In the genomic region with DNA sequence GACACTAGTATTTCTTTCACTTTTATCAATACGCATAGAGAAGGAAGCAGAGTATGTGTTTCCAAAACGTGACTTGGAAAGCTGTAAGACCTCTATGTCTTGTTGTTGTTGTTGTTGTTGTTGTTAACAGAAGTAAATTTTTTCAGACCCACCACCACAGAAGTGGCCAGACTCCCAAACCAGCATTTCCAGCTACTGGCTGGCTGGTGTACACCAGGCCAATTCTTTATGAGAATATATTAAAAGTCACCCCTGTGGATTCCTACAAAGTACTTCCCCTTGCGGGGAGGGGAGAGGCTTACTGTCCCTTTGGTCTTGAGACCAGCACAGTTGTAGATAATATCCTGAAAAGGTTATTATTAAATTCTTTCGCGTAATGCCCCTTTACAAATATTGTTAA, we compare ENCODE assay signal across 8 cellular contexts. TPM values are rescaled to one million over a fixed set of nuclear protein-coding genes. Genes with fewer than 3 reads are reported as not detected.
DNase-seq lines count a peak whose midpoint lies in the region; ATAC-seq, FAIRE-seq and TF ChIP-seq lines count a peak whose summit lies in the region.

No MANE protein-coding gene starts in this region.

- no peak for ATAC-seq in stimulated activated naive CD8-positive, alpha-beta T cell treated with anti-CD3 and anti-CD28 coated beads, Interleukin-15, Interleukin-2, amounts not matched to agents 100 U/mL and 50 U/mL, for 24 hours
- ATAC-seq in activated naive CD8-positive, alpha-beta T cell treated with anti-CD3 and anti-CD28 coated beads, Interleukin-2, amount 10 ng/mL, durations not matched to agents 7 days and 5 days (ENCODE audit: low read depth): no peak
- ATAC-seq in memory B cell (ENCODE audit: low read depth) (no peak), HG02870 (IDR thresholded peaks at IDR 0.05; ENCODE audit: unreplicated experiment) (no peak), GM21529 (IDR thresholded peaks at IDR 0.05; ENCODE audit: unreplicated experiment) (no peak)

- peaks cover 16% of the 10 kb centered on the region for H3K4me1 ChIP-seq in vagina

- peaks cover 4% of the 10 kb centered on the region for H3K36me3 Mint-ChIP-seq in stimulated activated naive CD8-positive, alpha-beta T cell treated with anti-CD3 and anti-CD28 coated beads, Interleukin-15, Interleukin-2, amounts not matched to agents 100 ng/mL and 50 ng/mL, for 24 hours (ENCODE audit: low read depth)
- H3K36me3 Mint-ChIP-seq in activated naive CD8-positive, alpha-beta T cell treated with anti-CD3 and anti-CD28 coated beads, Interleukin-2, amount 10 ng/mL, durations not matched to agents 7 days and 5 days: peaks cover 2% of the 10 kb centered on the region
- no peaks in the 10 kb centered on the region for H3K36me3 Mint-ChIP-seq in memory B cell

- no peak for TF ChIP-seq POLR2A in vagina (IDR thresholded peaks at IDR 0.05)
- no peak for TF ChIP-seq POLR2A in GM12891 (IDR thresholded peaks at IDR 0.05; ENCODE audit: low read depth, low read length)

- POLR2A ChIA-PET in activated naive CD8-positive, alpha-beta T cell treated with anti-CD3 and anti-CD28 coated beads, Interleukin-2, amount 10 ng/mL, durations not matched to agents 7 days and 5 days (lab: Charles Lee): interaction anchor here (0.9 to 1.0 kb wide), 3 partner anchors 277 to 454 kb away, joined by 3 to 6 read pairs (median 4); no protein-coding TSS in a partner anchor

- TF ChIP-seq CTCF in vagina (IDR thresholded peaks at IDR 0.05): no peak

- H3K27me3 ChIP-seq in vagina: no peaks in the 10 kb centered on the region

- no peak for DNase-seq in stimulated activated naive CD8-positive, alpha-beta T cell treated with anti-CD3 and anti-CD28 coated beads, Interleukin-15, Interleukin-2, amounts not matched to agents 100 U/mL and 50 U/mL, for 24 hours
- no peak for DNase-seq in activated naive CD8-positive, alpha-beta T cell treated with anti-CD3 and anti-CD28 coated beads, Interleukin-2, amount 10 ng/mL, durations not matched to agents 7 days and 5 days
- DNase-seq in memory B cell (ENCODE audit: low spot score in 2 of 2) (no peak), vagina (ENCODE audit: extremely low spot score in 2 of 2) (no peak), GM12891 (ENCODE audit: insufficient read length, low spot score) (no peak)

- H3K4me1 Mint-ChIP-seq in stimulated activated naive CD8-positive, alpha-beta T cell treated with anti-CD3 and anti-CD28 coated beads, Interleukin-15, Interleukin-2, amounts not matched to agents 100 ng/mL and 50 ng/mL, for 24 hours (ENCODE audit: low read depth): peaks cover 56% of the 10 kb centered on the region
- H3K4me1 Mint-ChIP-seq in activated naive CD8-positive, alpha-beta T cell treated with anti-CD3 and anti-CD28 coated beads, Interleukin-2, amount 10 ng/mL, durations not matched to agents 7 days and 5 days: peaks cover 25% of the 10 kb centered on the region
- peaks cover 25% of the 10 kb centered on the region for H3K4me1 Mint-ChIP-seq in memory B cell

- peak overlapping the region in 1 of 2 donors; percentile 78 for H3K4me3 ChIP-seq in vagina

- peak overlapping the region; percentile 98 for H3K27ac ChIP-seq in vagina

- H3K27me3 Mint-ChIP-seq in stimulated activated naive CD8-positive, alpha-beta T cell treated with anti-CD3 and anti-CD28 coated beads, Interleukin-15, Interleukin-2, amounts not matched to agents 100 ng/mL and 50 ng/mL, for 24 hours: no peaks in the 10 kb centered on the region
- no peaks in the 10 kb centered on the region for H3K27me3 Mint-ChIP-seq in activated naive CD8-positive, alpha-beta T cell treated with anti-CD3 and anti-CD28 coated beads, Interleukin-2, amount 10 ng/mL, durations not matched to agents 7 days and 5 days
- H3K27me3 Mint-ChIP-seq in memory B cell: no peaks in the 10 kb centered on the region

- no peaks in the 10 kb centered on the region for H3K9me3 ChIP-seq in vagina

- no peaks in the 10 kb centered on the region for H3K36me3 ChIP-seq in vagina

- H3K9me3 Mint-ChIP-seq in stimulated activated naive CD8-positive, alpha-beta T cell treated with anti-CD3 and anti-CD28 coated beads, Interleukin-15, Interleukin-2, amounts not matched to agents 100 ng/mL and 50 ng/mL, for 24 hours: no peaks in the 10 kb centered on the region
- H3K9me3 Mint-ChIP-seq in activated naive CD8-positive, alpha-beta T cell treated with anti-CD3 and anti-CD28 coated beads, Interleukin-2, amount 10 ng/mL, durations not matched to agents 7 days and 5 days: peaks cover 2% of the 10 kb centered on the region
- no peaks in the 10 kb centered on the region for H3K9me3 Mint-ChIP-seq in memory B cell

- intact Hi-C loops in vagina (cut with DNase I): no loop called here

- H3K4me3 Mint-ChIP-seq in stimulated activated naive CD8-positive, alpha-beta T cell treated with anti-CD3 and anti-CD28 coated beads, Interleukin-15, Interleukin-2, amounts not matched to agents 100 ng/mL and 50 ng/mL, for 24 hours: peak overlapping the region; percentile 88
- H3K4me3 Mint-ChIP-seq in activated naive CD8-positive, alpha-beta T cell treated with anti-CD3 and anti-CD28 coated beads, Interleukin-2, amount 10 ng/mL, durations not matched to agents 7 days and 5 days: peak overlapping the region; percentile 88
- peak overlapping the region; percentile 90 for H3K4me3 Mint-ChIP-seq in memory B cell

- no peak for FAIRE-seq in GM12891 (lab: Jason Lieb, UNC)

- H3K27ac Mint-ChIP-seq in stimulated activated naive CD8-positive, alpha-beta T cell treated with anti-CD3 and anti-CD28 coated beads, Interleukin-15, Interleukin-2, amounts not matched to agents 100 ng/mL and 50 ng/mL, for 24 hours: peak overlapping the region; percentile 92
- H3K27ac Mint-ChIP-seq in activated naive CD8-positive, alpha-beta T cell treated with anti-CD3 and anti-CD28 coated beads, Interleukin-2, amount 10 ng/mL, durations not matched to agents 7 days and 5 days: peak overlapping the region; percentile 92
- peak overlapping the region; percentile 95 for H3K27ac Mint-ChIP-seq in memory B cell

TF ChIP-seq in GM12891, 5 proteins besides CTCF, POLR2A, EP300 and RAD21:
- TF ChIP-seq POLR2AphosphoS5 (IDR thresholded peaks at IDR 0.05; ENCODE audit: low read depth, low read length) (no peak), TAF1 (IDR thresholded peaks at IDR 0.05; ENCODE audit: low read depth, low read length) (no peak), POU2F2 (IDR thresholded peaks at IDR 0.05; ENCODE audit: low read depth, low read length) (no peak), SPI1 (IDR thresholded peaks at IDR 0.05; ENCODE audit: low read depth, low read length) (no peak), PAX5 (IDR thresholded peaks at IDR 0.05; ENCODE audit: insufficient read depth, low read length, severe bottlenecking) (no peak)

RNA-seq across cellular contexts. Expression of gene FOXP1, which starts 1.6 kb away (rescaled TPM):
- 100 to 1,000 TPM; 178 TPM for total RNA-seq in activated naive CD8-positive, alpha-beta T cell treated with anti-CD3 and anti-CD28 coated beads, Interleukin-2, amount 10 ng/mL, durations not matched to agents 7 days and 5 days
- 128 TPM for total RNA-seq in vagina
- 0.47 TPM for polyA plus RNA-seq in GM12891 (2012; ENCODE audit: low read depth, missing spikeins)
